Comparison of ENCODE assay signal across 8 cellular contexts in the genomic region with DNA sequence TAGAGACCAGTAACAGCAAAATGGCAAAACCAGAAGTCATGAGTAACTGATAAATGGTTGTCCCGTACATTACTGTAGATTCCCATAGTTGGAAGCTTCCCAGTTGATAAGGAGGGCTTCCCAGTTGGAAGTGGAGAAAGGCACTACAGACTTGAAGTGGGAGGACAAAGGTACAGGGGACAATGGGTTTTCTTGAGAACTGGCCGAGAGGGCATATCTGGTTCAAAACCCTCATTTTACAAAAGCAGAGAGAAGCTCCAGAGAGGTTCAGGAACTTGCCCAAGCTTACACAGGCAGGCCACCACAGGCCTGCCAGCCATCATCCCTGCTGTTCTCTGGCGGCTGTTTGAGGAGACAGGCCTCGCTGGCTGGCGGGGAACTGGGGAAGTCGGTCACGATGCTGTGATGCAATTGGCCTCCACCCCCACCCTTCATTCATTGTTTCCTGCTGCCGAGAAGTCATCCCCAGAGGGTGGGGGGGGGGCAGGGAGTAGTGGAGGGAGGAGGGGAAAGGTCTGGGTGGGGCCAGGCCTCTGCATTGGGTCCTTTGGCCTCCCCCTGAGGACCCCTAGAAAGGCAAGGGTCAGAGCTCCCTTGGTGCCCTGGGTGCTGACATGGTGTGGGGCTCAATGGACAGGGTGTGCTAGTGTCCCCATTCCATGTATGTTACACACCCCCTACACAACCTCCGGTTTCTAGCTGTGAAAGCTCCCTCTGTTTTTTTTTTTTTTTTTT. TPM values are rescaled to one million over a fixed set of nuclear protein-coding genes. Genes with fewer than 3 reads are reported as not detected.
DNase-seq lines count a peak whose midpoint lies in the region; ATAC-seq lines count a peak whose summit lies in the region.

No MANE protein-coding gene starts in this region.

- H3K27ac ChIP-seq in BLaER1 treated with 17β-estradiol and CSF1 and Interleukin-3, amounts not matched to agents 10 nM and 100 nM = peak overlapping the region; percentile 88 to 99 (median 98)
- peak overlapping the region; percentile 67 for H3K27ac ChIP-seq in Karpas-422 (ENCODE audit: low read length)

- peak overlapping the region; percentile 97 for H3K27ac Mint-ChIP-seq in activated CD4-positive, alpha-beta memory T cell treated with anti-CD3 and anti-CD28 coated beads for 36 hours

- H3K9me3 ChIP-seq in BLaER1 treated with 17β-estradiol and CSF1 and Interleukin-3, amounts not matched to agents 10 nM and 100 nM (replicated peaks in 1 of 11) = no peaks in the 10 kb centered on the region
- no peaks in the 10 kb centered on the region for H3K9me3 ChIP-seq in Karpas-422 (ENCODE audit: low read length)

- H3K9ac ChIP-seq in BLaER1 treated with 17β-estradiol and CSF1 and Interleukin-3, amounts not matched to agents 10 nM and 100 nM = peak overlapping the region; percentile 95 to 100 (median 99)
- H3K9ac ChIP-seq in Karpas-422 (ENCODE audit: low read length) = peak overlapping the region; percentile 55

- H3K4me3 Mint-ChIP-seq in activated CD4-positive, alpha-beta memory T cell treated with anti-CD3 and anti-CD28 coated beads for 36 hours = peak overlapping the region; percentile 92

- H3K9me2 ChIP-seq in Karpas-422 (replicated peaks; ENCODE audit: insufficient read depth, low read length) = no peaks in the 10 kb centered on the region

- H3K27me3 ChIP-seq in BLaER1 treated with 17β-estradiol and CSF1 and Interleukin-3, amounts not matched to agents 10 nM and 100 nM = no peaks in the 10 kb centered on the region
- no peaks in the 10 kb centered on the region for H3K27me3 ChIP-seq in Karpas-422 (ENCODE audit: low read length)

- peaks cover 58% of the 10 kb centered on the region for H3K36me3 Mint-ChIP-seq in activated CD4-positive, alpha-beta memory T cell treated with anti-CD3 and anti-CD28 coated beads for 36 hours

- POLR2A ChIA-PET in activated CD4-positive, alpha-beta memory T cell treated with anti-CD3 and anti-CD28 coated beads for 36 hours (lab: Charles Lee) = interaction anchor here (0.6 to 12.3 kb wide), 12 partner anchors 9 to 482 kb away, joined by 3 to 298 read pairs (median 6); partner anchors contain the start of gene RNF157

- peaks cover 21 to 48% (median 36%) of the 10 kb centered on the region in 11 experiments; a peak in 21 of 22 replicates for H3K36me3 ChIP-seq in BLaER1 treated with 17β-estradiol and CSF1 and Interleukin-3, amounts not matched to agents 10 nM and 100 nM
- H3K36me3 ChIP-seq in Karpas-422 (ENCODE audit: insufficient read depth, low read length) = no peaks in the 10 kb centered on the region

- no peak overlapping the region; the same call in 1 of the 2 replicates for H2AFZ ChIP-seq in Karpas-422 (ENCODE audit: low read length)

- peaks cover 0 to 44% (median 11%) of the 10 kb centered on the region in 11 experiments; a peak in 12 of 22 replicates for H4K20me1 ChIP-seq in BLaER1 treated with 17β-estradiol and CSF1 and Interleukin-3, amounts not matched to agents 10 nM and 100 nM
- H4K20me1 ChIP-seq in Karpas-422 (ENCODE audit: insufficient read depth, low read depth, low read length) = no peaks in the 10 kb centered on the region

- H3K27me3 Mint-ChIP-seq in activated CD4-positive, alpha-beta memory T cell treated with anti-CD3 and anti-CD28 coated beads for 36 hours = no peaks in the 10 kb centered on the region

- peak overlapping the region; percentile 84 to 97 (median 94) for H3K4me3 ChIP-seq in BLaER1 treated with 17β-estradiol and CSF1 and Interleukin-3, amounts not matched to agents 10 nM and 100 nM
- H3K4me3 ChIP-seq in Karpas-422 (ENCODE audit: low read length) = peak overlapping the region; percentile 39; the same call in 1 of the 2 replicates

- intact Hi-C loops in activated CD4-positive, alpha-beta memory T cell treated with anti-CD3 and anti-CD28 coated beads for 36 hours (cut with micrococcal nuclease) = loop anchor here (1.0 to 5.0 kb wide), 2 partner anchors 22 to 469 kb away; partner anchors contain the start of genes MFSD11 and SRSF2

- CTCF ChIA-PET in activated CD4-positive, alpha-beta memory T cell treated with anti-CD3 and anti-CD28 coated beads for 36 hours (lab: Charles Lee) = interaction anchor here (0.6 to 4.2 kb wide), 7 partner anchors 11 to 147 kb away, joined by 4 to 31 read pairs (median 10); no protein-coding TSS in a partner anchor

- peaks cover 46% of the 10 kb centered on the region for H3K4me1 Mint-ChIP-seq in activated CD4-positive, alpha-beta memory T cell treated with anti-CD3 and anti-CD28 coated beads for 36 hours (ENCODE audit: low read depth)

- peaks cover 74 to 81% (median 78%) of the 10 kb centered on the region in 10 experiments for H3K4me1 ChIP-seq in BLaER1 treated with 17β-estradiol and CSF1 and Interleukin-3, amounts not matched to agents 10 nM and 100 nM
- H3K4me1 ChIP-seq in Karpas-422 (ENCODE audit: low read length) = peaks cover 56% of the 10 kb centered on the region

- no peaks in the 10 kb centered on the region for H3K9me3 Mint-ChIP-seq in activated CD4-positive, alpha-beta memory T cell treated with anti-CD3 and anti-CD28 coated beads for 36 hours

- peak; percentile 70 for DNase-seq in Karpas-422
- peak; percentile 91 for DNase-seq in activated CD4-positive, alpha-beta memory T cell treated with anti-CD3 and anti-CD28 coated beads for 36 hours
- peak; percentile 26 for DNase-seq in effector CD8-positive, alpha-beta T cell (lab: John Stamatoyannopoulos, UW)
- DNase-seq in middle frontal gyrus (ENCODE audit: extremely low spot score, low spot score) = peak; percentile 46
- peak; percentile 74 for DNase-seq in stimulated activated naive CD4-positive, alpha-beta T cell treated with Interleukin-2 at 50 U/mL for 16 hours (lab: John Stamatoyannopoulos, UW)
- no peak for DNase-seq in NCI-H345 (lab: John Stamatoyannopoulos, UW)

- H3K79me2 ChIP-seq in Karpas-422 (ENCODE audit: low read length) = peaks cover 19% of the 10 kb centered on the region

- no peak for ATAC-seq in HG02610 (IDR thresholded peaks at IDR 0.05; ENCODE audit: unreplicated experiment)

- H3K4me2 ChIP-seq in BLaER1 treated with 17β-estradiol and CSF1 and Interleukin-3, amounts not matched to agents 10 nM and 100 nM = peak overlapping the region; percentile 91 to 100 (median 98)
- peak overlapping the region; percentile 72 for H3K4me2 ChIP-seq in Karpas-422 (ENCODE audit: low read depth, low read length, poor library complexity, severe bottlenecking)

RNA-seq across cellular contexts. Expression of gene UBALD2, which starts 3.0 kb away (rescaled TPM):
- total RNA-seq in Karpas-422 (2014; rRNA removed; shearing (Covaris generic); ENCODE audit: low replicate concordance) = 22.5 and 46.3 TPM in 2 replicates
- 100 to 1,000 TPM; 317 TPM for total RNA-seq in activated CD4-positive, alpha-beta memory T cell treated with anti-CD3 and anti-CD28 coated beads for 36 hours

RNA-seq across cellular contexts. Expression of gene RNF157, which starts 27.9 kb away (rescaled TPM):
- total RNA-seq in Karpas-422 (2014; rRNA removed; shearing (Covaris generic); ENCODE audit: low replicate concordance) = not detected in 2 replicates
- total RNA-seq in activated CD4-positive, alpha-beta memory T cell treated with anti-CD3 and anti-CD28 coated beads for 36 hours = 10 to 100 TPM; 25.4 to 28.0 TPM

RNA-seq across cellular contexts. Expression of gene QRICH2, which starts 39.9 kb away (rescaled TPM):
- total RNA-seq in Karpas-422 (2014; rRNA removed; shearing (Covaris generic); ENCODE audit: low replicate concordance) = 3.1 and 3.7 TPM in 2 replicates
- total RNA-seq in activated CD4-positive, alpha-beta memory T cell treated with anti-CD3 and anti-CD28 coated beads for 36 hours = 1 to 10 TPM; 1.0 to 1.1 TPM

Comparison
In these comparisons a context has a peak if more than half of its experiments do, and no peak if none do; other contexts are left out.
1. RNA of gene RNF157, which starts 27.9 kb away (total RNA-seq): 25.4 to 28.0 TPM in activated CD4-positive, alpha-beta memory T cell treated with anti-CD3 and anti-CD28 coated beads for 36 hours; not detected in Karpas-422; every median in the first group is over 10 times any median in the second.